ENCODE assay signal across 1 cellular context in the genomic region with DNA sequence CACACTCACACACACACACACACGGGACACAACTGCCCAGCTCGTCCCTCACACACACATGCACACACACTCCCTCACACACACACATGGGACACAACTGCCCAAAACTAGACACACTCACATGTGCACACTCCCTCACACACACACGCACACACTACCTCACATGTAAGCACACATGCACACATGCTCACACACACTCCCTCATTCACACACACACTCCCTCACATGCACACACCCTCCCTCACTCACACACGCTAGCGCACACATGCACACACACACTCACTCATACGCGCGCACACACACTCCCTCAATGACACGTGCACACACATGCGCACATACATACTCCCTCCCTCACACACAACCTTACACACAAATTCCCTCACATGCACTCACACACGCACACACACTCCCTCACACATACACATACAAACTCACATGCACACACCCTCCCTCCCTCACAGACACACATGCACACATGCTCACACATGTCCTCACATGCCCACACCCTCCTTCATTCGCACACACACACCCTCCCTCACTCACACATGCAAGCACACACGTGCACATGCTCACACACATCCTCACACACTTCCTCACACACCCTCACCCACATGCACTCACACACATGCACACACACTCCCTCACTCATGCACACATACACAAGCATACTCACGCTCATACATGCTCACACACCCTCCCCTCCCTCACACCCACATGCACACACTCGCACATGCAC.
A peak's percentile ranks its signal among the peaks of the same experiment; 100 is the strongest.
TF ChIP-seq lines count a peak whose summit lies in the region.

No MANE protein-coding gene starts in this region.

TF ChIP-seq in K562, 482 proteins besides CTCF, POLR2A, EP300 and RAD21:
- 0 out of 2 replicates have a peak, but pooled peaks have one; percentile 15 for TF ChIP-seq MYNN (IDR thresholded peaks at IDR 0.05)
- no peak for TF ChIP-seq MYNN (CRISPR knock-in tag; IDR thresholded peaks at IDR 0.05)
- TF ChIP-seq ZBTB1 (CRISPR knock-in tag; IDR thresholded peaks at IDR 0.05; ENCODE audit: borderline replicate concordance, low read depth) = no peak
